19 cellular contexts compared by ENCODE assay signal in the genomic region with DNA sequence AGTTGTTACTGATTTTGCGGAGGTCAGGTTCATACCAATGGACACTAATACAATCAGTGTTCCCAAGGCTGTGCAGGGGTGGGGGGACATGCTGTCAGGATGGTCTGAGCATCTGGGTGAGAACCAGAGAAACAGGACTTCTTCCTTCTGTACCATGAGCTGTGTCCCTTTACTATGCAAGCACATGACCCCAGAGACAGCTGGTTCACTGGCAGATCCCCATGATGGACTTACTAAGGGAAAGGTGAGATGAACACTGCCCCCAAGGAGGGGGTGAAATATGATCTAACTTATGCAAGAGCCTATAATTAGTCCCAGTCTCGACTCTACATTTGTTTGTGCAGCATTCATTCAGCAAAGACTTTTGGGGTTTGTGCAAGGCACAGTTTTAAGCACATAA.
A peak's percentile ranks its signal among the peaks of the same experiment; 100 is the strongest.
DNase-seq lines count a peak whose midpoint lies in the region; TF ChIP-seq lines count a peak whose summit lies in the region.
"Had no signal": no experiment of that assay in that cellular context is flagged by ENCODE, and none has a peak within 500 bp of the region (broad histone marks: within the 10 kb centered on the region; RNA-seq: fewer than 3 reads in every experiment).

No MANE protein-coding gene starts in this region.

- TF ChIP-seq EP300 in esophagus muscularis mucosa (IDR thresholded peaks at IDR 0.05): no peak

- no peaks in the 10 kb centered on the region for H3K9me3 ChIP-seq in esophagus muscularis mucosa
- no peaks in the 10 kb centered on the region for H3K9me3 ChIP-seq in skeletal muscle satellite cell (replicated peaks; ENCODE audit: low read length)

- peaks cover 21% of the 10 kb centered on the region for H3K27me3 Mint-ChIP-seq in activated CD4-positive, alpha-beta memory T cell treated with anti-CD3 and anti-CD28 coated beads for 36 hours

- POLR2A ChIA-PET in activated CD4-positive, alpha-beta memory T cell treated with anti-CD3 and anti-CD28 coated beads for 36 hours (lab: Charles Lee): no interaction called here

- H3K9me3 Mint-ChIP-seq in activated CD4-positive, alpha-beta memory T cell treated with anti-CD3 and anti-CD28 coated beads for 36 hours: no peaks in the 10 kb centered on the region
- H3K9me3 Mint-ChIP-seq: activated CD4-positive, alpha-beta T cell treated with anti-CD3 and anti-CD28 coated beads, Interleukin-2, amount 10 ng/mL, durations not matched to agents 7 days and 5 days; CD8-positive, alpha-beta memory T cell had no signal

- intact Hi-C loops in esophagus muscularis mucosa (cut with DNase I): no loop called here
- intact Hi-C loops in activated CD4-positive, alpha-beta memory T cell treated with anti-CD3 and anti-CD28 coated beads for 36 hours (cut with micrococcal nuclease): no loop called here

- H3K4me1 Mint-ChIP-seq in activated CD4-positive, alpha-beta memory T cell treated with anti-CD3 and anti-CD28 coated beads for 36 hours (ENCODE audit: low read depth): no peaks in the 10 kb centered on the region
- H3K4me1 Mint-ChIP-seq: activated CD4-positive, alpha-beta T cell treated with anti-CD3 and anti-CD28 coated beads, Interleukin-2, amount 10 ng/mL, durations not matched to agents 7 days and 5 days; activated T-helper 17 cell treated with anti-CD3 and anti-CD28 coated beads, Interleukin-2, amount 50 U/mL, for 72 hours; CD8-positive, alpha-beta memory T cell had no signal

- TF ChIP-seq CTCF in esophagus muscularis mucosa (IDR thresholded peaks at IDR 0.05): no peak

- no peaks in the 10 kb centered on the region for H3K36me3 Mint-ChIP-seq in activated CD4-positive, alpha-beta memory T cell treated with anti-CD3 and anti-CD28 coated beads for 36 hours

- no peak overlapping the region for H3K27ac Mint-ChIP-seq in activated CD4-positive, alpha-beta memory T cell treated with anti-CD3 and anti-CD28 coated beads for 36 hours
- H3K27ac Mint-ChIP-seq: activated CD4-positive, alpha-beta T cell treated with anti-CD3 and anti-CD28 coated beads, Interleukin-2, amount 10 ng/mL, durations not matched to agents 7 days and 5 days; activated T-helper 17 cell treated with anti-CD3 and anti-CD28 coated beads, Interleukin-2, amount 50 U/mL, for 72 hours; CD8-positive, alpha-beta memory T cell had no signal

- H3K27me3 ChIP-seq in esophagus muscularis mucosa: no peaks in the 10 kb centered on the region
- H3K27me3 ChIP-seq in skeletal muscle satellite cell (ENCODE audit: control insufficient read depth, insufficient read depth, low read length): no peaks in the 10 kb centered on the region

- H3K4me1 ChIP-seq in esophagus muscularis mucosa (peaks cover 72 to 78% (median 76%) of the 10 kb centered on the region in 4 donors), skeletal muscle satellite cell (ENCODE audit: control insufficient read depth, insufficient read depth, low read length) (peaks cover 69% of the 10 kb centered on the region)

- no peak overlapping the region for H3K4me3 Mint-ChIP-seq in activated CD4-positive, alpha-beta memory T cell treated with anti-CD3 and anti-CD28 coated beads for 36 hours
- H3K4me3 Mint-ChIP-seq: activated CD4-positive, alpha-beta T cell treated with anti-CD3 and anti-CD28 coated beads, Interleukin-2, amount 10 ng/mL, durations not matched to agents 7 days and 5 days; activated T-helper 17 cell treated with anti-CD3 and anti-CD28 coated beads, Interleukin-2, amount 50 U/mL, for 72 hours; CD8-positive, alpha-beta memory T cell had no signal

- no peak for TF ChIP-seq POLR2A in esophagus muscularis mucosa (IDR thresholded peaks at IDR 0.05; ENCODE audit: low read depth)

- H3K9ac ChIP-seq in skeletal muscle satellite cell (ENCODE audit: low read depth, low read length): peak overlapping the region; percentile 32

- no peak overlapping the region for H3K4me2 ChIP-seq in skeletal muscle satellite cell (ENCODE audit: low read length)

- peak overlapping the region; percentile 61 to 83 (median 80) for H3K27ac ChIP-seq in esophagus muscularis mucosa (replicated peaks in 1 of 4)
- H3K27ac ChIP-seq: 22Rv1 had no signal

- CTCF ChIA-PET in activated CD4-positive, alpha-beta memory T cell treated with anti-CD3 and anti-CD28 coated beads for 36 hours (lab: Charles Lee): interaction anchor here (2.5 kb wide), 1 partner anchor 23 kb away, joined by 8 read pairs; no protein-coding TSS in a partner anchor

- H3K4me3 ChIP-seq in esophagus muscularis mucosa: no peak overlapping the region
- H3K4me3 ChIP-seq in skeletal muscle satellite cell (ENCODE audit: low read length): no peak overlapping the region
- H3K4me3 ChIP-seq: skin epidermis had no signal

- DNase-seq in DMS 273 (lab: John Stamatoyannopoulos, UW; ENCODE audit: unreplicated experiment) (peak; percentile 63), DMS 273 treated with DMSO at 0.1 percent for 48 hours (lab: John Stamatoyannopoulos, UW) (no peak), NCI-H2107 treated with DMSO at 0.1 percent for 48 hours (lab: John Stamatoyannopoulos, UW; ENCODE audit: unreplicated experiment) (peak; percentile 87), esophagus muscularis mucosa (ENCODE audit: extremely low spot score) (peak; percentile 70), NCI-H1694 treated with DMSO at 0.1 percent for 48 hours (lab: John Stamatoyannopoulos, UW) (no peak)
- no peak for DNase-seq in stimulated activated CD4-positive, alpha-beta T cell treated with anti-CD3 and anti-CD28 coated beads, Interleukin-2, amount 100 ng/mL, for 48 hours
- no peak for DNase-seq in activated CD4-positive, alpha-beta memory T cell treated with anti-CD3 and anti-CD28 coated beads for 36 hours
- DNase-seq: activated CD4-positive, alpha-beta T cell treated with anti-CD3 and anti-CD28 coated beads, Interleukin-2, amount 10 ng/mL, durations not matched to agents 7 days and 5 days; CD8-positive, alpha-beta memory T cell; effector CD4-positive, alpha-beta T cell; GF-D8; GOT3; left ventricle myocardium superior; NCI-H345; RPMI8226 had no signal

- H3K36me3 ChIP-seq in esophagus muscularis mucosa (no peaks in the 10 kb centered on the region), skeletal muscle satellite cell (ENCODE audit: insufficient read depth, low read length) (peaks cover 5% of the 10 kb centered on the region)

- WGBS in esophagus muscularis mucosa: 63% methylated on average over 2 of the region's 2 CpGs

Comparison
In these comparisons a context has a peak if more than half of its experiments do, and no peak if none do; other contexts are left out.
1. DNase-seq: peak in DMS 273 (single experiment), NCI-H2107 treated with DMSO at 0.1 percent for 48 hours (single experiment) and esophagus muscularis mucosa (single experiment); none in DMS 273 treated with DMSO at 0.1 percent for 48 hours (single experiment), NCI-H1694 treated with DMSO at 0.1 percent for 48 hours (single experiment), stimulated activated CD4-positive, alpha-beta T cell treated with anti-CD3 and anti-CD28 coated beads, Interleukin-2, amount 100 ng/mL, for 48 hours (0 of 2) and activated CD4-positive, alpha-beta memory T cell treated with anti-CD3 and anti-CD28 coated beads for 36 hours (single experiment).